1 cellular context compared by ENCODE assay signal in the genomic region with DNA sequence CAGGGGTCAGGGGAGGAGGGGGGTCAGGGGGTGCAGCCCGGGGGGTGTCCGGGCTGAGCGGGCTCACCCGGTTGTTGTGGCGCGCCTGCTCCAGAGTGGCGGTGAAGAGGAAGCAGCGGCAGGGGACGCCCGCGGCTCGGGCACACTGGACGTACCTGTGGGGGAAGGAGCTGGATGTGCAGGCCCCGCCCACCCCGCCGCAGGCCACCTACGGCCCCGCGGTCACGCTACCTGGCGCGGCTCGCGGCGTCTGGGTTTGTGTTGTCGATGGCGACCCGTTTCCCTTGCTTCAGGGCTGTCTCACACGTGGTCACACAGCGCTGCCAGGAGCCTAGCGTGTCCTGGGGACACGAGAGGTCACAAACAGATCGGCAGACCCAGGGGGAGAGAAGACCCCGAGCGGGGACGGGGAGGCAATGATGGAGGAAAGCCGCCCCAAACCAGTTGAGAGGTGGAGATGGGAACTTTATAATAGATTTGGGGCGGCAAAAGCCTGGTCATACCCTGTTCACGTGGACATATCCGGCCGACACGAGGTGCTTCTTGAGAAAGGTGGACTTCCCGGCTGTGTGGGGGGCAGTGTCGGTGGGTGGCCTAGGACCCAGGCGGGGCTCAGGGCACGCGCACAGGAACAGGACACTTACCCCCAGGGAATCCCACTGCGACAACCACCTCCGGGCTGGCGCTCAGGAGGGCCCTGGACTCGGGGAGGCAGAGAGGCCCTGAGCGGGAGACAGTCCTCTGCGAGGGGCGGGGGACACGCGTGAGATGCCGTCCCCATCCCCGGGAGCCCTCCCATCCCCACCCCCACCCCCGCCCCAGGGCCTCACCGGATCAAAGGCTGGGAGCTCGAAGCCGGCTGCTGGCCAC.
TF ChIP-seq lines count a peak whose summit lies in the region.

No MANE protein-coding gene starts in this region.

TF ChIP-seq in HEK293T, 16 proteins besides CTCF, POLR2A, EP300 and RAD21 (continued from another document):
- TF ChIP-seq SUZ12 (IDR thresholded peaks at IDR 0.05) (no peak), FOXA1 (IDR thresholded peaks at IDR 0.05) (no peak), SP1 (IDR thresholded peaks at IDR 0.05) (no peak), ELF4 (IDR thresholded peaks at IDR 0.05) (no peak), HDGF (IDR thresholded peaks at IDR 0.05; ENCODE audit: borderline replicate concordance) (no peak), BHLHE40 (IDR thresholded peaks at IDR 0.05; ENCODE audit: borderline replicate concordance) (no peak), L3MBTL2 (conservative IDR thresholded peaks at IDR 0.05) (no peak), PKNOX1 (IDR thresholded peaks at IDR 0.05) (no peak), FOXM1 (IDR thresholded peaks at IDR 0.05; ENCODE audit: borderline replicate concordance) (no peak), TARDBP (IDR thresholded peaks at IDR 0.05) (no peak), ARNT (IDR thresholded peaks at IDR 0.05) (no peak), LEF1 (IDR thresholded peaks at IDR 0.05; ENCODE audit: borderline replicate concordance) (no peak), FOXK2 (IDR thresholded peaks at IDR 0.05) (no peak), CTBP1 (IDR thresholded peaks at IDR 0.05; ENCODE audit: borderline replicate concordance) (no peak)
TF ChIP-seq in HEK293T: peak in this region for 0.
